ENCODE assay signal across 1 cellular context in genomic region chr2:230658577-230658876, GRCh38.
TF ChIP-seq lines count a peak whose summit lies in the region.

No MANE protein-coding gene starts in this region.

TF ChIP-seq in K562, 482 proteins besides CTCF, POLR2A, EP300 and RAD21 (continued from another document):
- TF ChIP-seq U2AF2 (optimal IDR thresholded peaks at IDR 0.05; ENCODE audit: low read depth, low read length) (no peak), ELF4 (CRISPR knock-in tag; IDR thresholded peaks at IDR 0.05) (no peak)
- TF ChIP-seq, protein P1, sequence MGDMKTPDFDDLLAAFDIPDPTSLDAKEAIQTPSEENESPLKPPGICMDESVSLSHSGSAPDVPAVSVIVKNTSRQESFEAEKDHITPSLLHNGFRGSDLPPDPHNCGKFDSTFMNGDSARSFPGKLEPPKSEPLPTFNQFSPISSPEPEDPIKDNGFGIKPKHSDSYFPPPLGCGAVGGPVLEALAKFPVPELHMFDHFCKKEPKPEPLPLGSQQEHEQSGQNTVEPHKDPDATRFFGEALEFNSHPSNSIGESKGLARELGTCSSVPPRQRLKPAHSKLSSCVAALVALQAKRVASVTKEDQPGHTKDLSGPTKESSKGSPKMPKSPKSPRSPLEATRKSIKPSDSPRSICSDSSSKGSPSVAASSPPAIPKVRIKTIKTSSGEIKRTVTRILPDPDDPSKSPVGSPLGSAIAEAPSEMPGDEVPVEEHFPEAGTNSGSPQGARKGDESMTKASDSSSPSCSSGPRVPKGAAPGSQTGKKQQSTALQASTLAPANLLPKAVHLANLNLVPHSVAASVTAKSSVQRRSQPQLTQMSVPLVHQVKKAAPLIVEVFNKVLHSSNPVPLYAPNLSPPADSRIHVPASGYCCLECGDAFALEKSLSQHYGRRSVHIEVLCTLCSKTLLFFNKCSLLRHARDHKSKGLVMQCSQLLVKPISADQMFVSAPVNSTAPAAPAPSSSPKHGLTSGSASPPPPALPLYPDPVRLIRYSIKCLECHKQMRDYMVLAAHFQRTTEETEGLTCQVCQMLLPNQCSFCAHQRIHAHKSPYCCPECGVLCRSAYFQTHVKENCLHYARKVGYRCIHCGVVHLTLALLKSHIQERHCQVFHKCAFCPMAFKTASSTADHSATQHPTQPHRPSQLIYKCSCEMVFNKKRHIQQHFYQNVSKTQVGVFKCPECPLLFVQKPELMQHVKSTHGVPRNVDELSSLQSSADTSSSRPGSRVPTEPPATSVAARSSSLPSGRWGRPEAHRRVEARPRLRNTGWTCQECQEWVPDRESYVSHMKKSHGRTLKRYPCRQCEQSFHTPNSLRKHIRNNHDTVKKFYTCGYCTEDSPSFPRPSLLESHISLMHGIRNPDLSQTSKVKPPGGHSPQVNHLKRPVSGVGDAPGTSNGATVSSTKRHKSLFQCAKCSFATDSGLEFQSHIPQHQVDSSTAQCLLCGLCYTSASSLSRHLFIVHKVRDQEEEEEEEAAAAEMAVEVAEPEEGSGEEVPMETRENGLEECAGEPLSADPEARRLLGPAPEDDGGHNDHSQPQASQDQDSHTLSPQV (IDR thresholded peaks at IDR 0.05) = peak; percentile 42; the same call in 1 of the 2 replicates
